ENCODE assay signal across 23 cellular contexts in genomic region chr18:7096838-7097237, GRCh38. TPM values are rescaled to one million over a fixed set of nuclear protein-coding genes. Genes with fewer than 3 reads are reported as not detected.
"Had no signal": no experiment of that assay in that cellular context is flagged by ENCODE, and none has a peak within 500 bp of the region (broad histone marks: within the 10 kb centered on the region; RNA-seq: fewer than 3 reads in every experiment).

No MANE protein-coding gene starts in this region.

- H3K27ac Mint-ChIP-seq: activated CD4-positive, alpha-beta memory T cell treated with anti-CD3 and anti-CD28 coated beads for 36 hours; activated CD4-positive, alpha-beta T cell treated with anti-CD3 and anti-CD28 coated beads, Interleukin-2, amount 10 ng/mL, durations not matched to agents 7 days and 5 days; activated naive CD4-positive, alpha-beta T cell treated with anti-CD3 and anti-CD28 coated beads, Interleukin-2, amount 50 U/mL, for 72 hours; activated naive CD8-positive, alpha-beta T cell treated with anti-CD3 and anti-CD28 coated beads, Interleukin-2, amount 50 U/mL, for 24 hours; T-cell had no signal

- H3K4me1 ChIP-seq: SJSA1 had no signal

- H3K27me3 Mint-ChIP-seq: activated CD4-positive, alpha-beta memory T cell treated with anti-CD3 and anti-CD28 coated beads for 36 hours; activated CD4-positive, alpha-beta T cell treated with anti-CD3 and anti-CD28 coated beads, Interleukin-2, amount 10 ng/mL, durations not matched to agents 7 days and 5 days; T-cell had no signal

- H3K4me3 ChIP-seq: MG63, SJSA1 had no signal

- DNase-seq: activated CD4-positive, alpha-beta memory T cell treated with anti-CD3 and anti-CD28 coated beads for 36 hours; activated CD4-positive, alpha-beta T cell treated with anti-CD3 and anti-CD28 coated beads, Interleukin-2, amount 10 ng/mL, durations not matched to agents 7 days and 5 days; activated CD4-positive, CD25-positive, alpha-beta regulatory T cell; activated CD8-positive, alpha-beta memory T cell treated with anti-CD3 and anti-CD28 coated beads for 24 hours; activated effector memory CD4-positive, alpha-beta T cell treated with anti-CD3 and anti-CD28 coated beads, Interleukin-2, amount 50 U/mL, for 16 hours; activated naive CD4-positive, alpha-beta T cell treated with Interleukin-2 at 50 U/mL for 16 hours; activated naive CD8-positive, alpha-beta T cell treated with anti-CD3 and anti-CD28 coated beads, Interleukin-2, amount 50 U/mL, for 24 hours; activated T-cell treated with anti-CD3 and anti-CD28 coated beads, Interleukin-2, amount 50 U/mL, for 4 hours; amygdala; central memory CD4-positive, alpha-beta T cell; MG63; NCI-H1105; NCI-H1436 treated with DMSO at 0.1 percent for 48 hours; NCI-H187 treated with DMSO at 0.1 percent for 48 hours; NCI-H2081 treated with DMSO at 0.1 percent for 48 hours; NCI-H446; NCI-H524; SHP77; T-cell; T-helper 2 cell had no signal

- H3K27ac ChIP-seq: SJSA1, VCaP had no signal

- H3K36me3 Mint-ChIP-seq: activated CD4-positive, alpha-beta memory T cell treated with anti-CD3 and anti-CD28 coated beads for 36 hours; activated naive CD4-positive, alpha-beta T cell treated with anti-CD3 and anti-CD28 coated beads, Interleukin-2, amount 50 U/mL, for 72 hours; T-cell had no signal

- H3K4me3 Mint-ChIP-seq: activated CD4-positive, alpha-beta memory T cell treated with anti-CD3 and anti-CD28 coated beads for 36 hours; activated CD4-positive, alpha-beta T cell treated with anti-CD3 and anti-CD28 coated beads, Interleukin-2, amount 10 ng/mL, durations not matched to agents 7 days and 5 days; activated naive CD8-positive, alpha-beta T cell treated with anti-CD3 and anti-CD28 coated beads, Interleukin-2, amount 50 U/mL, for 24 hours; activated T-cell treated with anti-CD3 and anti-CD28 coated beads, Interleukin-2, amount 50 U/mL, for 4 hours; T-cell had no signal

- H3K9me3 ChIP-seq: MG63, SJSA1 had no signal

- H3K9me3 Mint-ChIP-seq: activated CD4-positive, alpha-beta memory T cell treated with anti-CD3 and anti-CD28 coated beads for 36 hours; activated CD4-positive, alpha-beta T cell treated with anti-CD3 and anti-CD28 coated beads, Interleukin-2, amount 10 ng/mL, durations not matched to agents 7 days and 5 days had no signal

- H3K4me1 Mint-ChIP-seq: activated CD4-positive, alpha-beta T cell treated with anti-CD3 and anti-CD28 coated beads, Interleukin-2, amount 10 ng/mL, durations not matched to agents 7 days and 5 days; activated naive CD8-positive, alpha-beta T cell treated with anti-CD3 and anti-CD28 coated beads, Interleukin-2, amount 50 U/mL, for 24 hours; T-cell had no signal

- H3K36me3 ChIP-seq: MG63, SJSA1 had no signal

- ATAC-seq: activated naive CD4-positive, alpha-beta T cell treated with anti-CD3 and anti-CD28 coated beads, Interleukin-2, amount 50 U/mL, for 72 hours; activated naive CD8-positive, alpha-beta T cell treated with anti-CD3 and anti-CD28 coated beads, Interleukin-2, amount 50 U/mL, for 24 hours; activated T-cell treated with anti-CD3 and anti-CD28 coated beads, Interleukin-2, amount 50 U/mL, for 4 hours; T-cell had no signal

- H3K27me3 ChIP-seq: MG63, SJSA1 had no signal

RNA-seq across cellular contexts. Expression of gene LAMA1, which starts 20.8 kb away (rescaled TPM):
- total RNA-seq: activated CD4-positive, alpha-beta memory T cell treated with anti-CD3 and anti-CD28 coated beads for 36 hours; activated CD4-positive, alpha-beta T cell treated with anti-CD3 and anti-CD28 coated beads, Interleukin-2, amount 10 ng/mL, durations not matched to agents 7 days and 5 days; activated naive CD4-positive, alpha-beta T cell treated with anti-CD3 and anti-CD28 coated beads, Interleukin-2, amount 50 U/mL, for 72 hours had no signal
